Comparison of ENCODE assay signal across 1 cellular context in the genomic region with DNA sequence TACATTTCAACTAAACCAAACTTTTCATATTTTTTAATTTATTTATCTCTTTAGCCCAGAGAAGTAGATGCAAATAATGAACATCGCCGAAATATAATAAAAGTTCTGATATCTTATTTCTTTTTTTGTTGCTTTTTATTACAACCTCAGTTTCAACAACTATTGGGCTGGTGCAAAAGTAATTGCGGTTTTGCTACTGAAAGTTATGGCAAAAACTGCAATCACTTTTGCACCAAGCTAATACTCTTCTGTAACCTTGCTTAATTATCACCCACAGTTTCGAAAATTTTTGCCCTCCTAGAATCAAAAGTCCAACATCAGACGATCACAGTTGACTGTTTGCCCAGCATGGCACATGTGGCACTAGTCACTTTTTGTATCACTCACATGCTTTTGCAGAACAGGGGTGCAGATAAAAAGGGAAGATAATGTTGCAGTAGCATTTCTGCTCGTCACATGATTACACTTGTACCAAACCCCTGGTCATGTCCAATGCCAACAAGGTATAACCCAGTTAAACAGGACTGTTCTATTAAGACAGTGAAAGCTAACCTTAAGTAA.
TF ChIP-seq lines count a peak whose summit lies in the region.

No MANE protein-coding gene starts in this region.

TF ChIP-seq in K562, 482 proteins besides CTCF, POLR2A, EP300 and RAD21 (continued from another document):
- TF ChIP-seq, protein P1, sequence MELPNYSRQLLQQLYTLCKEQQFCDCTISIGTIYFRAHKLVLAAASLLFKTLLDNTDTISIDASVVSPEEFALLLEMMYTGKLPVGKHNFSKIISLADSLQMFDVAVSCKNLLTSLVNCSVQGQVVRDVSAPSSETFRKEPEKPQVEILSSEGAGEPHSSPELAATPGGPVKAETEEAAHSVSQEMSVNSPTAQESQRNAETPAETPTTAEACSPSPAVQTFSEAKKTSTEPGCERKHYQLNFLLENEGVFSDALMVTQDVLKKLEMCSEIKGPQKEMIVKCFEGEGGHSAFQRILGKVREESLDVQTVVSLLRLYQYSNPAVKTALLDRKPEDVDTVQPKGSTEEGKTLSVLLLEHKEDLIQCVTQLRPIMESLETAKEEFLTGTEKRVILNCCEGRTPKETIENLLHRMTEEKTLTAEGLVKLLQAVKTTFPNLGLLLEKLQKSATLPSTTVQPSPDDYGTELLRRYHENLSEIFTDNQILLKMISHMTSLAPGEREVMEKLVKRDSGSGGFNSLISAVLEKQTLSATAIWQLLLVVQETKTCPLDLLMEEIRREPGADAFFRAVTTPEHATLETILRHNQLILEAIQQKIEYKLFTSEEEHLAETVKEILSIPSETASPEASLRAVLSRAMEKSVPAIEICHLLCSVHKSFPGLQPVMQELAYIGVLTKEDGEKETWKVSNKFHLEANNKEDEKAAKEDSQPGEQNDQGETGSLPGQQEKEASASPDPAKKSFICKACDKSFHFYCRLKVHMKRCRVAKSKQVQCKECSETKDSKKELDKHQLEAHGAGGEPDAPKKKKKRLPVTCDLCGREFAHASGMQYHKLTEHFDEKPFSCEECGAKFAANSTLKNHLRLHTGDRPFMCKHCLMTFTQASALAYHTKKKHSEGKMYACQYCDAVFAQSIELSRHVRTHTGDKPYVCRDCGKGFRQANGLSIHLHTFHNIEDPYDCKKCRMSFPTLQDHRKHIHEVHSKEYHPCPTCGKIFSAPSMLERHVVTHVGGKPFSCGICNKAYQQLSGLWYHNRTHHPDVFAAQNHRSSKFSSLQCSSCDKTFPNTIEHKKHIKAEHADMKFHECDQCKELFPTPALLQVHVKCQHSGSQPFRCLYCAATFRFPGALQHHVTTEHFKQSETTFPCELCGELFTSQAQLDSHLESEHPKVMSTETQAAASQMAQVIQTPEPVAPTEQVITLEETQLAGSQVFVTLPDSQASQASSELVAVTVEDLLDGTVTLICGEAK (IDR thresholded peaks at IDR 0.05): peak; percentile 70
- TF ChIP-seq, protein P1 (CRISPR knock-in tag; IDR thresholded peaks at IDR 0.05): no peak
